Comparison of ENCODE assay signal across 9 cellular contexts in the genomic region with DNA sequence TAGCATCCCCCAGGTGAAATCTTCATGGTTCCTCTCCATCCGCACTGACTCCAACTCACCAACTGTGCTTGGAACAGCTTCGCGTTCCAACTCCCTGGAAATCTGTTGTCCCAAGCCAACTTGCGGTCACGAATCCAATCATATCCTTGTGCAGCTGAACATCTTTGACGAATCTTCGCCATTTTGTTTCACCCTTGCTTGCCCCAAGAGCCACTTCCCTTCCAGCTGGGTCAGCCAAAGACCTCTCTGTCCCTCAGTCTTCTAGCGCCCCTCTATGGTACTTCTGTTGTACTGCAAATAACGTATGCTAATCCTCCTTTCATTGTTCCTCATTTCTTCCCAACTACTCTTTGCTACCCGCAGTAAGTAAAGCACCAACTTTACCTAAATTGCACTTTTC.
DNase-seq lines count a peak whose midpoint lies in the region; ATAC-seq and TF ChIP-seq lines count a peak whose summit lies in the region.
"Had no signal": no experiment of that assay in that cellular context is flagged by ENCODE, and none has a peak within 500 bp of the region (broad histone marks: within the 10 kb centered on the region; RNA-seq: fewer than 3 reads in every experiment).

No MANE protein-coding gene starts in this region.

- POLR2A ChIA-PET in activated CD8-positive, alpha-beta T cell treated with anti-CD3 and anti-CD28 coated beads for 36 hours (lab: Charles Lee) = no interaction called here
- POLR2A ChIA-PET in activated CD8-positive, alpha-beta T cell treated with anti-CD3 and anti-CD28 coated beads, Interleukin-2, amount 10 ng/mL, durations not matched to agents 7 days and 5 days (lab: Charles Lee) = no interaction called here
- POLR2A ChIA-PET in CD4-positive, alpha-beta memory T cell (lab: Charles Lee; ENCODE audit: partially characterized antibody) = no interaction called here

- H3K9me3 Mint-ChIP-seq in activated CD8-positive, alpha-beta T cell treated with anti-CD3 and anti-CD28 coated beads for 36 hours = peaks cover 2% of the 10 kb centered on the region
- H3K9me3 Mint-ChIP-seq in activated CD8-positive, alpha-beta T cell treated with anti-CD3 and anti-CD28 coated beads, Interleukin-2, amount 10 ng/mL, durations not matched to agents 7 days and 5 days (ENCODE audit: insufficient read depth) = no peaks in the 10 kb centered on the region
- peaks cover under 1 to 22% (median 11%) of the 10 kb centered on the region in 8 donors for H3K9me3 Mint-ChIP-seq in CD4-positive, alpha-beta memory T cell

- H3K79me2 ChIP-seq in fibroblast of lung (ENCODE audit: control insufficient read depth, insufficient read depth, low read length) = no peaks in the 10 kb centered on the region

- H3K27me3 ChIP-seq in fibroblast of lung (ENCODE audit: control insufficient read depth, insufficient read depth, low read length) (no peaks in the 10 kb centered on the region), testis (no peaks in the 10 kb centered on the region)
- H3K27me3 ChIP-seq in CD4-positive, alpha-beta memory T cell (ENCODE audit: insufficient read depth, low read length) = no peaks in the 10 kb centered on the region

- H3K9me3 ChIP-seq in fibroblast of lung (ENCODE audit: control insufficient read depth, insufficient read depth, low read depth, low read length) = no peaks in the 10 kb centered on the region
- H3K9me3 ChIP-seq in testis = no peaks in the 10 kb centered on the region
- no peaks in the 10 kb centered on the region for H3K9me3 ChIP-seq in CD4-positive, alpha-beta memory T cell (ENCODE audit: control insufficient read depth in 1 of 2, low read length in 2 of 2)

- TF ChIP-seq CTCF in activated CD8-positive, alpha-beta T cell treated with anti-CD3 and anti-CD28 coated beads for 36 hours (IDR thresholded peaks at IDR 0.05) = no peak
- TF ChIP-seq CTCF in fibroblast of lung (conservative IDR thresholded peaks at IDR 0.05 in 1 of 2, IDR thresholded peaks at IDR 0.05 in 1 of 2; ENCODE audit: low read depth in 1 of 2, low read length in 2 of 2) (peak; percentile 44 to 71), testis (IDR thresholded peaks at IDR 0.05) (peak in 2 of 3 experiments; percentile 27 to 54)

- H3K9ac ChIP-seq in fibroblast of lung (ENCODE audit: insufficient read depth, low read length) = no peak overlapping the region

- intact Hi-C loops in activated CD8-positive, alpha-beta T cell treated with anti-CD3 and anti-CD28 coated beads for 36 hours (cut with micrococcal nuclease) = no loop called here
- intact Hi-C loops in testis (cut with DNase I; ENCODE audit: low total_unique reads) = no loop called here
- intact Hi-C loops in CD4-positive, alpha-beta memory T cell (cut with micrococcal nuclease) = no loop called here

- no peak overlapping the region for H3K4me3 Mint-ChIP-seq in activated CD8-positive, alpha-beta T cell treated with anti-CD3 and anti-CD28 coated beads for 36 hours
- no peak overlapping the region for H3K4me3 Mint-ChIP-seq in activated CD8-positive, alpha-beta T cell treated with anti-CD3 and anti-CD28 coated beads, Interleukin-2, amount 10 ng/mL, durations not matched to agents 7 days and 5 days
- H3K4me3 Mint-ChIP-seq in CD4-positive, alpha-beta memory T cell = no peak overlapping the region

- peaks cover 1% of the 10 kb centered on the region for H3K27me3 Mint-ChIP-seq in activated CD8-positive, alpha-beta T cell treated with anti-CD3 and anti-CD28 coated beads for 36 hours
- peaks cover 1% of the 10 kb centered on the region for H3K27me3 Mint-ChIP-seq in activated CD8-positive, alpha-beta T cell treated with anti-CD3 and anti-CD28 coated beads, Interleukin-2, amount 10 ng/mL, durations not matched to agents 7 days and 5 days (ENCODE audit: low read depth)
- H3K27me3 Mint-ChIP-seq in CD4-positive, alpha-beta memory T cell = peaks cover 2 to 5% of the 10 kb centered on the region in 2 donors

- no peak overlapping the region for H3K4me3 ChIP-seq in fibroblast of lung (replicated peaks in 1 of 4; ENCODE audit: control extremely low read depth in 1 of 4, insufficient read depth in 1 of 4, low read depth in 3 of 4, low read length in 4 of 4)
- peak overlapping the region in 1 of 2 donors; percentile 5 for H3K4me3 ChIP-seq in testis
- no peak overlapping the region for H3K4me3 ChIP-seq in CD4-positive, alpha-beta memory T cell (ENCODE audit: low read length in 2 of 2)

- H4K20me1 ChIP-seq in fibroblast of lung (ENCODE audit: control insufficient read depth, extremely low read depth, insufficient read depth, low read length) = no peaks in the 10 kb centered on the region

- CTCF ChIA-PET in activated CD8-positive, alpha-beta T cell treated with anti-CD3 and anti-CD28 coated beads for 36 hours (lab: Charles Lee) = interaction anchor here (0.9 to 1.1 kb wide), 2 partner anchors 9 to 797 kb away, joined by 3 to 4 read pairs; no protein-coding TSS in a partner anchor
- CTCF ChIA-PET in activated CD8-positive, alpha-beta T cell treated with anti-CD3 and anti-CD28 coated beads, Interleukin-2, amount 10 ng/mL, durations not matched to agents 7 days and 5 days (lab: Charles Lee) = no interaction called here
- CTCF ChIA-PET in CD4-positive, alpha-beta memory T cell (lab: Charles Lee; ENCODE audit: partially characterized antibody) = no interaction called here

- H3K4me1 Mint-ChIP-seq in activated CD8-positive, alpha-beta T cell treated with anti-CD3 and anti-CD28 coated beads for 36 hours (ENCODE audit: low read depth) = no peaks in the 10 kb centered on the region
- no peaks in the 10 kb centered on the region for H3K4me1 Mint-ChIP-seq in activated CD8-positive, alpha-beta T cell treated with anti-CD3 and anti-CD28 coated beads, Interleukin-2, amount 10 ng/mL, durations not matched to agents 7 days and 5 days (ENCODE audit: low read depth)
- H3K4me1 Mint-ChIP-seq in CD4-positive, alpha-beta memory T cell = no peaks in the 10 kb centered on the region

- peak; percentile 7 for DNase-seq in activated CD8-positive, alpha-beta T cell treated with anti-CD3 and anti-CD28 coated beads for 36 hours
- DNase-seq in activated CD8-positive, alpha-beta T cell treated with anti-CD3 and anti-CD28 coated beads, Interleukin-2, amount 10 ng/mL, durations not matched to agents 7 days and 5 days = no peak
- DNase-seq in NOMO-1 (lab: John Stamatoyannopoulos, UW; ENCODE audit: unreplicated experiment in 2 of 2) = peak; percentile 95 to 96
- DNase-seq in fibroblast of lung (ENCODE audit: low read depth in 2 of 2) = peak in 1 of 2 donors; percentile 66
- peak; percentile 20 for DNase-seq in testis
- no peak for DNase-seq in CD4-positive, alpha-beta memory T cell
- no peak for DNase-seq in NCI-H524 treated with DMSO at 0.1 percent for 48 hours (lab: John Stamatoyannopoulos, UW)
- DNase-seq: NCI-H226 had no signal

- H3K36me3 ChIP-seq in fibroblast of lung (ENCODE audit: control insufficient read depth, insufficient read depth, low read length) = no peaks in the 10 kb centered on the region
- H3K36me3 ChIP-seq in testis (ENCODE audit: low read depth, missing control alignments) = no peaks in the 10 kb centered on the region
- H3K36me3 ChIP-seq in CD4-positive, alpha-beta memory T cell (ENCODE audit: insufficient read depth, low read length) = no peaks in the 10 kb centered on the region

- ATAC-seq in activated CD8-positive, alpha-beta T cell treated with anti-CD3 and anti-CD28 coated beads for 36 hours = no peak
- ATAC-seq in activated CD8-positive, alpha-beta T cell treated with anti-CD3 and anti-CD28 coated beads, Interleukin-2, amount 10 ng/mL, durations not matched to agents 7 days and 5 days = no peak
- ATAC-seq in HG03520 (IDR thresholded peaks at IDR 0.05; ENCODE audit: unreplicated experiment) = no peak

- no peak overlapping the region for H2AFZ ChIP-seq in fibroblast of lung (ENCODE audit: low read length)

- H3K4me2 ChIP-seq in fibroblast of lung (ENCODE audit: extremely low read depth, insufficient read depth, low read length) = no peak overlapping the region

- WGBS in testis, 2 donors = 38 to 55% methylated on average over 10 of the region's 10 CpGs

- no peak overlapping the region for H3K27ac Mint-ChIP-seq in activated CD8-positive, alpha-beta T cell treated with anti-CD3 and anti-CD28 coated beads for 36 hours
- no peak overlapping the region for H3K27ac Mint-ChIP-seq in activated CD8-positive, alpha-beta T cell treated with anti-CD3 and anti-CD28 coated beads, Interleukin-2, amount 10 ng/mL, durations not matched to agents 7 days and 5 days
- no peak overlapping the region for H3K27ac Mint-ChIP-seq in CD4-positive, alpha-beta memory T cell

- no peaks in the 10 kb centered on the region for H3K4me1 ChIP-seq in fibroblast of lung (ENCODE audit: control insufficient read depth, extremely low read depth, insufficient read depth, low read length)
- no peaks in the 10 kb centered on the region for H3K4me1 ChIP-seq in testis
- H3K4me1 ChIP-seq in CD4-positive, alpha-beta memory T cell (ENCODE audit: insufficient read depth, low read length) = no peaks in the 10 kb centered on the region

- H3K27ac ChIP-seq in fibroblast of lung (ENCODE audit: insufficient read depth, low read length) = no peak overlapping the region
- H3K27ac ChIP-seq in testis = no peak overlapping the region
- H3K27ac ChIP-seq in CD4-positive, alpha-beta memory T cell (ENCODE audit: low read depth, low read length) = no peak overlapping the region

- TF ChIP-seq POLR2A in testis (IDR thresholded peaks at IDR 0.05) = no peak

- H3K36me3 Mint-ChIP-seq in activated CD8-positive, alpha-beta T cell treated with anti-CD3 and anti-CD28 coated beads for 36 hours (ENCODE audit: low read depth) = no peaks in the 10 kb centered on the region
- no peaks in the 10 kb centered on the region for H3K36me3 Mint-ChIP-seq in activated CD8-positive, alpha-beta T cell treated with anti-CD3 and anti-CD28 coated beads, Interleukin-2, amount 10 ng/mL, durations not matched to agents 7 days and 5 days (ENCODE audit: low read depth)
- H3K36me3 Mint-ChIP-seq in CD4-positive, alpha-beta memory T cell = no peaks in the 10 kb centered on the region

Comparison
In these comparisons a context has a peak if more than half of its experiments do, and no peak if none do; other contexts are left out.
1. DNase-seq: peak in activated CD8-positive, alpha-beta T cell treated with anti-CD3 and anti-CD28 coated beads for 36 hours (single experiment), NOMO-1 (2 of 2) and testis (single experiment); none in activated CD8-positive, alpha-beta T cell treated with anti-CD3 and anti-CD28 coated beads, Interleukin-2, amount 10 ng/mL, durations not matched to agents 7 days and 5 days (single experiment), CD4-positive, alpha-beta memory T cell (0 of 5) and NCI-H524 treated with DMSO at 0.1 percent for 48 hours (single experiment).